8 cellular contexts compared by ENCODE assay signal in genomic region chr12:6492838-6493579, GRCh38. TPM values are rescaled to one million over a fixed set of nuclear protein-coding genes. Genes with fewer than 3 reads are reported as not detected.
DNase-seq lines count a peak whose midpoint lies in the region; ATAC-seq, FAIRE-seq and TF ChIP-seq lines count a peak whose summit lies in the region.

TSS of gene MRPL51 (minus strand) at chr12:6493262. CDS start at chr12:6493136, 126 bp downstream.

- DNase-seq in EL (peak; percentile 94), H54 (ENCODE audit: insufficient read length, low spot score) (peak; percentile 83), M059J (ENCODE audit: low read depth) (peak; percentile 93), fibroblast of peridontal ligament (ENCODE audit: extremely low read depth) (peak; percentile 90), natural killer cell (peak; percentile 88)
- DNase-seq in activated T-helper 9 cell treated with anti-CD3 and anti-CD28 coated beads, Interleukin-2, amount 50 U/mL, for 16 hours (ENCODE audit: low read depth), result peak; percentile 90
- peak; percentile 84 to 95 (median 92) for DNase-seq in stimulated activated naive CD4-positive, alpha-beta T cell (lab: John Stamatoyannopoulos, UW)

- no peaks in the 10 kb centered on the region for H3K9me3 Mint-ChIP-seq in natural killer cell

- no peak for TF ChIP-seq CTCF in natural killer cell (IDR thresholded peaks at IDR 0.05)

- peak within 1 kb of the TSS; percentile 94 for H3K4me3 Mint-ChIP-seq in natural killer cell

- H3K27ac Mint-ChIP-seq in natural killer cell, result peak within 1 kb of the TSS; percentile 97

- H3K27me3 Mint-ChIP-seq in natural killer cell (ENCODE audit: low read depth in 2 of 2), result no peaks in the 10 kb centered on the region

- H3K4me1 Mint-ChIP-seq in natural killer cell, result peaks cover 38% of the 10 kb centered on the region in 2 donors

- intact Hi-C loops in natural killer cell (cut with micrococcal nuclease), result loop anchor here (1.0 to 10.0 kb wide), 4 partner anchors 39 to 192 kb away; partner anchors contain the start of genes TAPBPL and ZNF384

- no peak for FAIRE-seq in H54 (lab: Jason Lieb, UNC)

- H3K36me3 Mint-ChIP-seq in natural killer cell, result no peaks in the 10 kb centered on the region

- TF ChIP-seq POLR2A in H54 (IDR thresholded peaks at IDR 0.05; ENCODE audit: low read depth, low read length) (peak; percentile 87), Raji (IDR thresholded peaks at IDR 0.05; ENCODE audit: insufficient read depth, low read depth, low read length) (peak; percentile 81)

- ATAC-seq in natural killer cell, result peak; percentile 60 to 84 (median 76)

RNA-seq across cellular contexts. Expression of gene MRPL51, which starts in this region (rescaled TPM):
- total RNA-seq in M059J (2014; rRNA removed; shearing (Covaris generic)), result 141 and 159 TPM in 2 replicates
- 10 to 100 TPM; 32.8 to 48.3 (median 45.4) TPM for total RNA-seq in natural killer cell

Comparison
In these comparisons a context has a peak if more than half of its experiments do, and no peak if none do; other contexts are left out.
1. Peak in every context shown above with its lines: DNase-seq and ATAC-seq.